26 cellular contexts compared by ENCODE assay signal in genomic region chr6:82841309-82841708, GRCh38.
DNase-seq lines count a peak whose midpoint lies in the region; ATAC-seq, FAIRE-seq and TF ChIP-seq lines count a peak whose summit lies in the region.
"Had no signal": no experiment of that assay in that cellular context is flagged by ENCODE, and none has a peak within 500 bp of the region (broad histone marks: within the 10 kb centered on the region; RNA-seq: fewer than 3 reads in every experiment).

No MANE protein-coding gene starts in this region.

- no peak for ATAC-seq in GM23338
- ATAC-seq in K562: peak; percentile 45; the same call in 1 of the 3 replicates
- no peak for ATAC-seq in CD4-positive, alpha-beta T cell (ENCODE audit: poor library complexity)
- no peak for ATAC-seq in natural killer cell treated with Interleukin-12 subunit alpha and Interleukin-12 subunit beta and Interleukin-15 and Interleukin-18, amount 100 ng/mL, for 72 hours

- TF ChIP-seq CTCF in GM23338 (conservative IDR thresholded peaks at IDR 0.05; ENCODE audit: low read depth in 2 of 2): no peak
- TF ChIP-seq CTCF in K562 (IDR thresholded peaks at IDR 0.05 in 2 of 3, conservative IDR thresholded peaks at IDR 0.05 in 1 of 3; ENCODE audit: insufficient read depth in 2 of 3, low read depth in 1 of 3, low read length in 3 of 3): peak in 1 of 3 experiments; percentile 19; a peak in 1 of 6 replicates
- no peak for TF ChIP-seq CTCF in CD4-positive, alpha-beta T cell (IDR thresholded peaks at IDR 0.05)

- peaks cover 3% of the 10 kb centered on the region; the same call in 1 of the 2 replicates for H3K9me3 ChIP-seq in K562 (replicated peaks; ENCODE audit: control insufficient read depth, insufficient read depth, low read depth, low read length)
- H3K9me3 ChIP-seq in mesenchymal stem cell (ENCODE audit: control insufficient read depth, low read length): no peaks in the 10 kb centered on the region
- no peaks in the 10 kb centered on the region for H3K9me3 ChIP-seq in CD4-positive, alpha-beta T cell (ENCODE audit: control insufficient read depth, low read length)
- H3K9me3 ChIP-seq: BLaER1 treated with 17β-estradiol and CSF1 and Interleukin-3, amounts not matched to agents 10 nM and 100 nM; Caco-2; SK-N-SH had no signal

- H3K14ac ChIP-seq in mesenchymal stem cell (ENCODE audit: low read length in 2 of 2): no peak overlapping the region

- no peak overlapping the region for H4K91ac ChIP-seq in mesenchymal stem cell (ENCODE audit: low read length)

- POLR2A ChIA-PET in K562 (lab: Yijun Ruan, JAX): no interaction called here
- POLR2A ChIA-PET in CD4-positive, alpha-beta T cell (lab: Charles Lee): no interaction called here

- DNase-seq in GM23338 (ENCODE audit: low spot score) (peak; percentile 21), HT-29 (ENCODE audit: low spot score) (peak; percentile 2), K562 (ENCODE audit: extremely low read depth in 1 of 4, low spot score in 3 of 4) (no peak), mesenchymal stem cell (no peak)
- no peak for DNase-seq in CD4-positive, alpha-beta T cell
- DNase-seq in natural killer cell treated with Interleukin-12 subunit alpha and Interleukin-12 subunit beta and Interleukin-15 and Interleukin-18, amount 100 ng/mL, for 72 hours (ENCODE audit: low spot score): no peak
- DNase-seq in activated CD4-positive, CD25-positive, alpha-beta regulatory T cell treated with anti-CD3 and anti-CD28 coated beads, Interleukin-2, amount 50 U/mL, for 72 hours: no peak
- DNase-seq: AML-193; Caco-2; CD4-positive, alpha-beta memory T cell; DMS79 treated with DMSO at 0.1 percent for 48 hours; GF-D8; MV-4-11; NCI-H1105; NCI-H1436 treated with DMSO at 0.1 percent for 48 hours; NCI-H1930; NCI-H2107; NCI-H446; NCI-H524 treated with DMSO at 0.1 percent for 48 hours; NCI-H774; SK-N-SH; SW 1271 had no signal

- H3K4me3 ChIP-seq in GM23338 (no peak overlapping the region), K562 (no peak overlapping the region), mesenchymal stem cell (ENCODE audit: insufficient read depth in 1 of 2, low read depth in 1 of 2, low read length in 2 of 2) (no peak overlapping the region)
- H3K4me3 ChIP-seq: BLaER1 treated with 17β-estradiol and CSF1 and Interleukin-3, amounts not matched to agents 10 nM and 100 nM had no signal

- peak overlapping the region; percentile 84 for H2BK5ac ChIP-seq in mesenchymal stem cell (ENCODE audit: low read depth, low read length, poor library complexity, severe bottlenecking)

- H3K27me3 Mint-ChIP-seq in GM23338 (ENCODE audit: insufficient read depth, low read depth, poor library complexity): no peaks in the 10 kb centered on the region
- H3K27me3 Mint-ChIP-seq in CD4-positive, alpha-beta T cell: peaks cover 6% of the 10 kb centered on the region
- H3K27me3 Mint-ChIP-seq in natural killer cell treated with Interleukin-12 subunit alpha and Interleukin-12 subunit beta and Interleukin-15 and Interleukin-18, amount 100 ng/mL, for 72 hours: peaks cover 0 to 9% of the 10 kb centered on the region in 2 donors
- H3K27me3 Mint-ChIP-seq: IgD-negative memory B cell had no signal

- H3K27me3 ChIP-seq in GM23338 (ENCODE audit: insufficient read depth): no peaks in the 10 kb centered on the region
- no peaks in the 10 kb centered on the region for H3K27me3 ChIP-seq in K562 (ENCODE audit: control insufficient read depth in 2 of 2, insufficient read depth in 2 of 2, low read length in 2 of 2)
- H3K27me3 ChIP-seq in mesenchymal stem cell (ENCODE audit: control insufficient read depth in 1 of 2, insufficient read depth in 1 of 2, low read length in 2 of 2): no peaks in the 10 kb centered on the region
- no peaks in the 10 kb centered on the region for H3K27me3 ChIP-seq in CD4-positive, alpha-beta T cell (ENCODE audit: control insufficient read depth, insufficient read depth, low read length)
- H3K27me3 ChIP-seq: BLaER1 treated with 17β-estradiol and CSF1 and Interleukin-3, amounts not matched to agents 10 nM and 100 nM had no signal

- no peak overlapping the region for H2AFZ ChIP-seq in GM23338
- no peak overlapping the region for H2AFZ ChIP-seq in K562 (ENCODE audit: low read depth, low read length)
- H2AFZ ChIP-seq in mesenchymal stem cell (ENCODE audit: low read depth, low read length): no peak overlapping the region

- peaks cover 4% of the 10 kb centered on the region; the same call in 1 of the 3 replicates for H3K4me1 Mint-ChIP-seq in GM23338
- H3K4me1 Mint-ChIP-seq in CD4-positive, alpha-beta T cell (ENCODE audit: low read depth): no peaks in the 10 kb centered on the region
- no peaks in the 10 kb centered on the region for H3K4me1 Mint-ChIP-seq in natural killer cell treated with Interleukin-12 subunit alpha and Interleukin-12 subunit beta and Interleukin-15 and Interleukin-18, amount 100 ng/mL, for 72 hours (ENCODE audit: low read depth in 2 of 2)
- H3K4me1 Mint-ChIP-seq: CD4-positive, alpha-beta memory T cell had no signal

- H3K79me2 ChIP-seq in GM23338 (replicated peaks; ENCODE audit: insufficient read depth) (no peaks in the 10 kb centered on the region), K562 (ENCODE audit: control insufficient read depth, insufficient read depth, low read length) (no peaks in the 10 kb centered on the region)

- peak overlapping the region; percentile 100 for H2AK5ac ChIP-seq in mesenchymal stem cell (ENCODE audit: low read length, severe bottlenecking)

- TF ChIP-seq POLR2A in K562 (conservative IDR thresholded peaks at IDR 0.05): no peak

- H3K4me2 ChIP-seq in GM23338 (no peak overlapping the region), K562 (ENCODE audit: insufficient read depth, low read length) (no peak overlapping the region), mesenchymal stem cell (ENCODE audit: low read length, poor library complexity, severe bottlenecking) (no peak overlapping the region)
- H3K4me2 ChIP-seq: BLaER1 treated with 17β-estradiol and CSF1 and Interleukin-3, amounts not matched to agents 10 nM and 100 nM; SK-N-SH had no signal

- H2BK15ac ChIP-seq in mesenchymal stem cell (ENCODE audit: low read depth, poor library complexity, severe bottlenecking): no peak overlapping the region

- H3K36me3 ChIP-seq in GM23338 (ENCODE audit: insufficient read depth): no peaks in the 10 kb centered on the region
- no peaks in the 10 kb centered on the region for H3K36me3 ChIP-seq in K562 (ENCODE audit: control insufficient read depth, insufficient read depth, low read length)
- H3K36me3 ChIP-seq in mesenchymal stem cell (ENCODE audit: control insufficient read depth in 1 of 2, insufficient read depth in 2 of 2, low read depth in 1 of 2, low read length in 2 of 2): no peaks in the 10 kb centered on the region
- H3K36me3 ChIP-seq: BLaER1 treated with 17β-estradiol and CSF1 and Interleukin-3, amounts not matched to agents 10 nM and 100 nM had no signal

- no peak for FAIRE-seq in K562 (lab: Jason Lieb, UNC)
- FAIRE-seq: GM12892, GM19239 had no signal

- WGBS in K562 (ENCODE audit: insufficient coverage, low coverage, missing lambda C conversion rate): 18% methylated on average over 2 of the region's 2 CpGs
- WGBS in mesenchymal stem cell: 98% methylated on average over 2 of the region's 2 CpGs

- no peak overlapping the region for H2BK12ac ChIP-seq in mesenchymal stem cell (ENCODE audit: low read length in 2 of 2)

- no peak overlapping the region for H3K4me3 Mint-ChIP-seq in GM23338
- no peak overlapping the region for H3K4me3 Mint-ChIP-seq in CD4-positive, alpha-beta T cell
- H3K4me3 Mint-ChIP-seq in natural killer cell treated with Interleukin-12 subunit alpha and Interleukin-12 subunit beta and Interleukin-15 and Interleukin-18, amount 100 ng/mL, for 72 hours: no peak overlapping the region
- H3K4me3 Mint-ChIP-seq: CD4-positive, alpha-beta memory T cell; IgD-negative memory B cell had no signal

- no peak overlapping the region for H3K23ac ChIP-seq in mesenchymal stem cell (ENCODE audit: low read length in 2 of 2)

- CTCF ChIA-PET in K562 (lab: Yijun Ruan, JAX; ENCODE audit: low intra/inter-chr PET ratio): no interaction called here
- CTCF ChIA-PET in CD4-positive, alpha-beta T cell (lab: Charles Lee): no interaction called here

- no peak overlapping the region for H3K27ac Mint-ChIP-seq in GM23338
- H3K27ac Mint-ChIP-seq in CD4-positive, alpha-beta T cell: no peak overlapping the region
- no peak overlapping the region for H3K27ac Mint-ChIP-seq in natural killer cell treated with Interleukin-12 subunit alpha and Interleukin-12 subunit beta and Interleukin-15 and Interleukin-18, amount 100 ng/mL, for 72 hours
- H3K27ac Mint-ChIP-seq: CD4-positive, alpha-beta memory T cell; IgD-negative memory B cell had no signal

- no peak overlapping the region for H2BK120ac ChIP-seq in mesenchymal stem cell (ENCODE audit: low read depth, low read length)

- no peak for TF ChIP-seq RAD21 in K562 (CRISPR knock-in tag; conservative IDR thresholded peaks at IDR 0.05 in 1 of 2, IDR thresholded peaks at IDR 0.05 in 1 of 2)

- H3K9me1 ChIP-seq in K562 (ENCODE audit: control insufficient read depth, insufficient read depth, low read length): no peaks in the 10 kb centered on the region

- H3K27ac ChIP-seq in GM23338 (ENCODE audit: low read depth) (no peak overlapping the region), K562 (ENCODE audit: extremely low read depth, low read depth, low read length) (no peak overlapping the region), mesenchymal stem cell (ENCODE audit: low read length, poor library complexity, severe bottlenecking) (peak overlapping the region; percentile 51)
- no peak overlapping the region for H3K27ac ChIP-seq in CD4-positive, alpha-beta T cell (ENCODE audit: low read depth, low read length)
- H3K27ac ChIP-seq: BLaER1 treated with 17β-estradiol and CSF1 and Interleukin-3, amounts not matched to agents 10 nM and 100 nM had no signal

- H3K4ac ChIP-seq in mesenchymal stem cell (ENCODE audit: low read depth in 1 of 2, low read length in 2 of 2): no peak overlapping the region

- H3K79me1 ChIP-seq in mesenchymal stem cell (replicated peaks; ENCODE audit: low read length, poor library complexity, severe bottlenecking): no peaks in the 10 kb centered on the region

- H3K36me3 Mint-ChIP-seq in GM23338 (ENCODE audit: low read depth): no peaks in the 10 kb centered on the region
- no peaks in the 10 kb centered on the region for H3K36me3 Mint-ChIP-seq in CD4-positive, alpha-beta T cell (ENCODE audit: low read depth)
- H3K36me3 Mint-ChIP-seq in natural killer cell treated with Interleukin-12 subunit alpha and Interleukin-12 subunit beta and Interleukin-15 and Interleukin-18, amount 100 ng/mL, for 72 hours: peaks cover 5% of the 10 kb centered on the region
- H3K36me3 Mint-ChIP-seq: CD4-positive, alpha-beta memory T cell; IgD-negative memory B cell had no signal

- BruUV-seq in K562 (replicated peaks; lab: Mats Ljungman, UMichigan): no TSS peak

- H3K4me1 ChIP-seq in GM23338 (ENCODE audit: insufficient read depth) (no peaks in the 10 kb centered on the region), K562 (replicated peaks in 1 of 2; ENCODE audit: control insufficient read depth in 2 of 2, insufficient read depth in 2 of 2, low read length in 2 of 2) (peaks cover 0 to under 1% of the 10 kb centered on the region in 2 experiments; a peak in 1 of 5 replicates), mesenchymal stem cell (ENCODE audit: control insufficient read depth, insufficient read depth, low read depth, low read length) (peaks cover 6% of the 10 kb centered on the region)
- H3K4me1 ChIP-seq: BLaER1 treated with 17β-estradiol and CSF1 and Interleukin-3, amounts not matched to agents 10 nM and 100 nM; Caco-2 had no signal

- TF ChIP-seq EP300 in K562 (IDR thresholded peaks at IDR 0.05; ENCODE audit: low read length): no peak

- H3K9me3 Mint-ChIP-seq in GM23338: no peaks in the 10 kb centered on the region
- no peaks in the 10 kb centered on the region for H3K9me3 Mint-ChIP-seq in CD4-positive, alpha-beta T cell
- peaks cover 8% of the 10 kb centered on the region for H3K9me3 Mint-ChIP-seq in natural killer cell treated with Interleukin-12 subunit alpha and Interleukin-12 subunit beta and Interleukin-15 and Interleukin-18, amount 100 ng/mL, for 72 hours

- no peak overlapping the region for H4K8ac ChIP-seq in mesenchymal stem cell (ENCODE audit: low read length)

- H3K18ac ChIP-seq in mesenchymal stem cell (ENCODE audit: low read depth in 1 of 2, low read length in 2 of 2): no peak overlapping the region

- H3K9ac ChIP-seq in K562 (ENCODE audit: insufficient read depth in 1 of 2, low read depth in 2 of 2, low read length in 2 of 2) (no peak overlapping the region), mesenchymal stem cell (ENCODE audit: low read length) (no peak overlapping the region)
- H3K9ac ChIP-seq: BLaER1 treated with 17β-estradiol and CSF1 and Interleukin-3, amounts not matched to agents 10 nM and 100 nM; SK-N-SH had no signal

- H4K20me1 ChIP-seq in GM23338 (replicated peaks; ENCODE audit: insufficient read depth) (no peaks in the 10 kb centered on the region), K562 (replicated peaks; ENCODE audit: control insufficient read depth, insufficient read depth, low read length) (no peaks in the 10 kb centered on the region)
- H4K20me1 ChIP-seq: BLaER1 treated with 17β-estradiol and CSF1 and Interleukin-3, amounts not matched to agents 10 nM and 100 nM had no signal

- in situ Hi-C loops in K562 (cut with MboI): no loop called here

- H3K9me2 ChIP-seq in GM23338 (ENCODE audit: insufficient read depth): peaks cover 5% of the 10 kb centered on the region
- H3K9me2 ChIP-seq: SK-N-SH had no signal

- no peaks in the 10 kb centered on the region for H3F3A ChIP-seq in GM23338 (replicated peaks; ENCODE audit: low read depth)

- intact Hi-C loops in K562 (cut with micrococcal nuclease): no loop called here
- intact Hi-C loops in CD4-positive, alpha-beta T cell (cut with DNase I, micrococcal nuclease): no loop called here

Comparison
In these comparisons a context has a peak if more than half of its experiments do, and no peak if none do; other contexts are left out.
1. DNase-seq: peak in GM23338 (single experiment) and HT-29 (single experiment); none in K562 (0 of 4), mesenchymal stem cell (single experiment), CD4-positive, alpha-beta T cell (0 of 10), natural killer cell treated with Interleukin-12 subunit alpha and Interleukin-12 subunit beta and Interleukin-15 and Interleukin-18, amount 100 ng/mL, for 72 hours (single experiment) and activated CD4-positive, CD25-positive, alpha-beta regulatory T cell treated with anti-CD3 and anti-CD28 coated beads, Interleukin-2, amount 50 U/mL, for 72 hours (single experiment).